Comparison of ENCODE assay signal across 8 cellular contexts in the genomic region with DNA sequence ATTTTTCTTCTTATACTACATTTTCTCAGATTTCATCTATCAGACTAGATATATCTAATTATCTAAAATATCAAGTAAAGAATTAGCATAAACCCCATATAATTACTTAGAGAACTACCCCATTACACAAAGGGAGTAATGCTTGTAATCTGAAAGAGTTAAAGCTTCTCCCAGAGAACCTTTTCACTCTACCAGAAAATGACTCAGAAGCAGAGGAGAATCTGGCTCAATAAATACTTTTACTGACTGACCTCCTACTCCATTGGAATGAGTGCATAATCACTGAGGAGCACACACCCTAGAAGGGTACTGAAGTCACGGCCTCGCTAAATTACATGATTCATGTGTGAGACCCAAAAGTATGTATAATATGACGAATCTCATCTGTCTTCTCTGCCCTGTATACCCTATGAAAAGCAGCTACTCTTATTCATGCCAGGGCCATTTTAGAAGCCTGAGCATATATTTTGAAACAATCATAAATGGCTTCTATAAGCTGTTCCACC. TPM values are rescaled to one million over a fixed set of nuclear protein-coding genes. Genes with fewer than 3 reads are reported as not detected.
DNase-seq lines count a peak whose midpoint lies in the region; ATAC-seq and TF ChIP-seq lines count a peak whose summit lies in the region.

No MANE protein-coding gene starts in this region.

- H3K27ac ChIP-seq in lower lobe of right lung: peak overlapping the region; percentile 50
- H3K27ac ChIP-seq in urinary bladder (ENCODE audit: low read depth): peak overlapping the region; percentile 39

- peak; percentile 47 to 73 for ATAC-seq in lower lobe of right lung
- no peak for ATAC-seq in GM18870 (IDR thresholded peaks at IDR 0.05; ENCODE audit: unreplicated experiment)

- H3K4me1 ChIP-seq in lower lobe of right lung (peaks cover 22% of the 10 kb centered on the region), urinary bladder (ENCODE audit: insufficient read depth) (peaks cover 2% of the 10 kb centered on the region)

- H3K36me3 ChIP-seq in lower lobe of right lung (no peaks in the 10 kb centered on the region), urinary bladder (ENCODE audit: insufficient read depth) (no peaks in the 10 kb centered on the region)

- 11% methylated on average over 3 of the region's 3 CpGs for WGBS in urinary bladder

- intact Hi-C loops in lower lobe of right lung (cut with DNase I): no loop called here

- H3K9me3 ChIP-seq in lower lobe of right lung: no peaks in the 10 kb centered on the region

- peak; percentile 11 to 37 for DNase-seq in NCI-H524 (lab: John Stamatoyannopoulos, UW)
- no peak for DNase-seq in NCI-H524 treated with DMSO at 0.1 percent for 48 hours (lab: John Stamatoyannopoulos, UW)
- DNase-seq in cardiac fibroblast (ENCODE audit: low read depth in 2 of 2): peak; percentile 84 to 98
- no peak for DNase-seq in lower lobe of right lung
- DNase-seq in medulla oblongata (ENCODE audit: extremely low spot score): no peak
- DNase-seq in GDM1 (lab: John Stamatoyannopoulos, UW): no peak

- H3K27me3 ChIP-seq in lower lobe of right lung (ENCODE audit: low read depth): no peaks in the 10 kb centered on the region

- no peak for TF ChIP-seq CTCF in cardiac fibroblast (IDR thresholded peaks at IDR 0.05; ENCODE audit: low read depth, low read length)
- TF ChIP-seq CTCF in lower lobe of right lung (IDR thresholded peaks at IDR 0.05): no peak

- H3K4me3 ChIP-seq in cardiac fibroblast (replicated peaks in 1 of 2; ENCODE audit: low read depth in 2 of 2, low read length in 2 of 2): peak overlapping the region in 1 of 2 donors; percentile 27
- H3K4me3 ChIP-seq in lower lobe of right lung: no peak overlapping the region
- no peak overlapping the region for H3K4me3 ChIP-seq in urinary bladder (ENCODE audit: low read depth, low read length)

RNA-seq across cellular contexts. Expression of a gene that starts 32.8 kb away (rescaled TPM):
- total RNA-seq in lower lobe of right lung: 13.7 TPM
- 31.8 TPM for total RNA-seq in urinary bladder
- polyA plus RNA-seq in urinary bladder: 26.2 TPM

Comparison
In these comparisons a context has a peak if more than half of its experiments do, and no peak if none do; other contexts are left out.
1. DNase-seq: peak in NCI-H524 (2 of 2) and cardiac fibroblast (2 of 2); none in NCI-H524 treated with DMSO at 0.1 percent for 48 hours (single experiment), lower lobe of right lung (single experiment), medulla oblongata (single experiment) and GDM1 (single experiment).